In genomic region chr3:195802795-195803194, GRCh38 we compare ENCODE assay signal across 14 cellular contexts. TPM values are rescaled to one million over a fixed set of nuclear protein-coding genes. Genes with fewer than 3 reads are reported as not detected.
A peak's percentile ranks its signal among the peaks of the same experiment; 100 is the strongest.
DNase-seq lines count a peak whose midpoint lies in the region; ATAC-seq and TF ChIP-seq lines count a peak whose summit lies in the region.
"Had no signal": no experiment of that assay in that cellular context is flagged by ENCODE, and none has a peak within 500 bp of the region (broad histone marks: within the 10 kb centered on the region; RNA-seq: fewer than 3 reads in every experiment).

No MANE protein-coding gene starts in this region.

- 17% methylated on average over 9 of the region's 9 CpGs for WGBS in esophagus muscularis mucosa
- WGBS in suprapubic skin = 24% methylated on average over 9 of the region's 9 CpGs

- ATAC-seq in natural killer cell = peak; percentile 64 to 66 (median 65)
- no peak for ATAC-seq in GM18870 (IDR thresholded peaks at IDR 0.05; ENCODE audit: unreplicated experiment)
- ATAC-seq: HCT116 had no signal

- H3K9me3 ChIP-seq in HEK293 (ENCODE audit: control insufficient read depth, insufficient read depth, low read depth, low read length) (no peaks in the 10 kb centered on the region), esophagus muscularis mucosa (no peaks in the 10 kb centered on the region), suprapubic skin (no peaks in the 10 kb centered on the region)
- H3K9me3 ChIP-seq: ascending aorta had no signal

- H3K27me3 ChIP-seq in esophagus muscularis mucosa (no peaks in the 10 kb centered on the region), suprapubic skin (peaks cover 34% of the 10 kb centered on the region)
- H3K27me3 ChIP-seq: ascending aorta had no signal

- TF ChIP-seq POLR2A in esophagus muscularis mucosa (IDR thresholded peaks at IDR 0.05; ENCODE audit: low read depth) = no peak
- TF ChIP-seq POLR2A in suprapubic skin (IDR thresholded peaks at IDR 0.05) = no peak

- peaks cover 60 to 70% of the 10 kb centered on the region in 2 donors for H3K4me1 Mint-ChIP-seq in natural killer cell

- TF ChIP-seq EP300 in esophagus muscularis mucosa (IDR thresholded peaks at IDR 0.05) (no peak), suprapubic skin (IDR thresholded peaks at IDR 0.05) (no peak)

- H3K4me3 Mint-ChIP-seq in natural killer cell = peak overlapping the region; percentile 89

- POLR2A ChIA-PET in HEK293 (lab: Yijun Ruan, JAX) = no interaction called here

- TF ChIP-seq CTCF in HEK293 (tag by site-specific recombination; IDR thresholded peaks at IDR 0.05) = no peak
- no peak for TF ChIP-seq CTCF in esophagus muscularis mucosa (IDR thresholded peaks at IDR 0.05)
- TF ChIP-seq CTCF in natural killer cell (IDR thresholded peaks at IDR 0.05) = no peak
- no peak for TF ChIP-seq CTCF in suprapubic skin (IDR thresholded peaks at IDR 0.05)

- H3K27ac ChIP-seq in HEK293 (ENCODE audit: extremely low read depth, low read depth, low read length) = no peak overlapping the region
- peak overlapping the region; percentile 41 to 72 (median 56) for H3K27ac ChIP-seq in esophagus muscularis mucosa (replicated peaks in 1 of 4)
- H3K27ac ChIP-seq in suprapubic skin = no peak overlapping the region
- H3K27ac ChIP-seq: ascending aorta had no signal

- H3K36me3 ChIP-seq in HEK293 (ENCODE audit: control insufficient read depth in 2 of 2, insufficient read depth in 1 of 2, low read length in 2 of 2) = no peaks in the 10 kb centered on the region
- H3K36me3 ChIP-seq in esophagus muscularis mucosa = no peaks in the 10 kb centered on the region
- H3K36me3 ChIP-seq in suprapubic skin = no peaks in the 10 kb centered on the region
- H3K36me3 ChIP-seq: ascending aorta had no signal

- H3K4me1 ChIP-seq in HEK293 (ENCODE audit: control insufficient read depth, insufficient read depth, low read length) (no peaks in the 10 kb centered on the region), esophagus muscularis mucosa (peaks cover 5 to 27% (median 21%) of the 10 kb centered on the region in 4 donors), suprapubic skin (peaks cover 11% of the 10 kb centered on the region)
- H3K4me1 ChIP-seq: ascending aorta had no signal

- H3K9me3 Mint-ChIP-seq in natural killer cell = no peaks in the 10 kb centered on the region

- DNase-seq in NCI-H2171 (lab: John Stamatoyannopoulos, UW) (peak; percentile 20), esophagus muscularis mucosa (ENCODE audit: extremely low spot score) (no peak), natural killer cell (no peak), suprapubic skin (ENCODE audit: low spot score in 2 of 2) (no peak), cerebellar cortex (ENCODE audit: low spot score) (no peak), ureter (ENCODE audit: low spot score) (no peak)
- DNase-seq: activated CD4-positive, alpha-beta T cell treated with anti-CD3 and anti-CD28 coated beads for 1 hour; NCI-H1105 had no signal

- no peaks in the 10 kb centered on the region for H3K36me3 Mint-ChIP-seq in natural killer cell

- H3K27me3 Mint-ChIP-seq in natural killer cell (ENCODE audit: low read depth in 2 of 2) = no peaks in the 10 kb centered on the region

- CTCF ChIA-PET in HEK293 (lab: Yijun Ruan, JAX) = interaction anchor here (0.6 to 0.7 kb wide), 3 partner anchors 93 to 532 kb away, joined by 3 read pairs; no protein-coding TSS in a partner anchor

- H3K4me3 ChIP-seq in HEK293 (ENCODE audit: low read depth, low read length) (no peak overlapping the region), esophagus muscularis mucosa (peak overlapping the region; percentile 42 to 56 (median 42)), suprapubic skin (no peak overlapping the region)

- peak overlapping the region; percentile 97 for H3K27ac Mint-ChIP-seq in natural killer cell

- intact Hi-C loops in esophagus muscularis mucosa (cut with DNase I) (no loop called here), natural killer cell (cut with micrococcal nuclease) (loop anchor here (1.0 to 2.0 kb wide), 2 partner anchors 46 to 104 kb away; no protein-coding TSS in a partner anchor)

TF ChIP-seq in HEK293, 187 proteins besides CTCF, POLR2A, EP300 and RAD21 (continues in another document):
- peak; percentile 30; the same call in 1 of the 2 replicates for TF ChIP-seq KLF1 (tag by site-specific recombination; IDR thresholded peaks at IDR 0.05)
- TF ChIP-seq KLF10 (tag by site-specific recombination; IDR thresholded peaks at IDR 0.05) = no peak
- no peak for TF ChIP-seq ZNF112 (tag by site-specific recombination; IDR thresholded peaks at IDR 0.05)
- no peak for TF ChIP-seq ZNF350 (tag by site-specific recombination; IDR thresholded peaks at IDR 0.05)
- TF ChIP-seq BCL11A (tag by site-specific recombination; IDR thresholded peaks at IDR 0.05; ENCODE audit: low read depth) = no peak
- TF ChIP-seq ZNF544 (tag by site-specific recombination; IDR thresholded peaks at IDR 0.05) = no peak
- no peak for TF ChIP-seq IKZF3 (tag by site-specific recombination; IDR thresholded peaks at IDR 0.05)
- no peak for TF ChIP-seq ZNF169 (tag by site-specific recombination; IDR thresholded peaks at IDR 0.05)
- TF ChIP-seq ZNF777 (tag by site-specific recombination; IDR thresholded peaks at IDR 0.05; ENCODE audit: borderline replicate concordance) = no peak
- TF ChIP-seq GLI2 (tag by site-specific recombination; IDR thresholded peaks at IDR 0.05; ENCODE audit: borderline replicate concordance, low read depth) = no peak
- no peak for TF ChIP-seq ZNF610 (tag by site-specific recombination; IDR thresholded peaks at IDR 0.05; ENCODE audit: borderline replicate concordance)
- no peak for TF ChIP-seq ZNF639 (tag by site-specific recombination; IDR thresholded peaks at IDR 0.05)
- peak; percentile 98 for TF ChIP-seq WT1 (tag by site-specific recombination; IDR thresholded peaks at IDR 0.05)
- no peak for TF ChIP-seq REST (tag by site-specific recombination; IDR thresholded peaks at IDR 0.05)
- no peak for TF ChIP-seq SP7 (tag by site-specific recombination; IDR thresholded peaks at IDR 0.05)
- TF ChIP-seq ZNF37A (tag by site-specific recombination; IDR thresholded peaks at IDR 0.05) = no peak
- TF ChIP-seq KLF17 (tag by site-specific recombination; IDR thresholded peaks at IDR 0.05) = peak; percentile 57; the same call in 1 of the 2 replicates

RNA-seq across cellular contexts. Expression of gene MUC4, which starts 8.9 kb away (rescaled TPM):
- total RNA-seq in esophagus muscularis mucosa (under 1 TPM in 3 of 4 donors, not detected in 1; 0.19 to 0.63 (median 0.42) TPM), natural killer cell (1 to 10 TPM in 1 of 3 donors, under 1 TPM in 2; 0.05 to 1.7 (median 0.38) TPM), suprapubic skin (not detected), ureter (0.08 TPM)
- total RNA-seq: ascending aorta, lung microvascular endothelial cell, subcutaneous adipose tissue had no signal

Comparison
In these comparisons a context has a peak if more than half of its experiments do, and no peak if none do; other contexts are left out.
1. H3K27ac ChIP-seq: peak in esophagus muscularis mucosa (4 of 4); none in HEK293 (single experiment) and suprapubic skin (single experiment).
2. H3K4me3 ChIP-seq: peak in esophagus muscularis mucosa (4 of 4); none in HEK293 (single experiment) and suprapubic skin (single experiment).